In genomic region chr22:46736705-46737104, GRCh38 we compare ENCODE assay signal across 9 cellular contexts. TPM values are rescaled to one million over a fixed set of nuclear protein-coding genes. Genes with fewer than 3 reads are reported as not detected.
A peak's percentile ranks its signal among the peaks of the same experiment; 100 is the strongest.
DNase-seq lines count a peak whose midpoint lies in the region; ATAC-seq and TF ChIP-seq lines count a peak whose summit lies in the region.
"Had no signal": no experiment of that assay in that cellular context is flagged by ENCODE, and none has a peak within 500 bp of the region (broad histone marks: within the 10 kb centered on the region; RNA-seq: fewer than 3 reads in every experiment).

No MANE protein-coding gene starts in this region.

- H3K9me3 ChIP-seq in Caco-2 = no peaks in the 10 kb centered on the region
- no peaks in the 10 kb centered on the region for H3K9me3 ChIP-seq in Panc1 (ENCODE audit: control insufficient read depth, insufficient read depth, low read depth, low read length)
- no peaks in the 10 kb centered on the region for H3K9me3 ChIP-seq in ovary

- H3K9me3 Mint-ChIP-seq in Caco-2 (ENCODE audit: unreplicated experiment) = no peaks in the 10 kb centered on the region

- no peak for TF ChIP-seq EP300 in ovary (IDR thresholded peaks at IDR 0.05)

- H3K27ac Mint-ChIP-seq in Caco-2 (ENCODE audit: unreplicated experiment) = no peak overlapping the region

- no peaks in the 10 kb centered on the region for H3K27me3 Mint-ChIP-seq in Caco-2 (ENCODE audit: insufficient read depth, unreplicated experiment)

- DNase-seq in Caco-2 (no peak), Panc1 (ENCODE audit: low read depth, low spot score) (no peak), epithelial cell of proximal tubule (ENCODE audit: low read depth) (no peak), ovary (no peak), NCI-H2171 treated with DMSO at 0.1 percent for 48 hours (lab: John Stamatoyannopoulos, UW) (no peak), NCI-H1436 (lab: John Stamatoyannopoulos, UW) (no peak)
- no peak for DNase-seq in stimulated activated naive CD4-positive, alpha-beta T cell treated with Interleukin-2 at 50 U/mL for 16 hours (lab: John Stamatoyannopoulos, UW)
- no peak for DNase-seq in NK-92 treated with Interleukin-12 subunit alpha and Interleukin-12 subunit beta, amount 100 ng/mL, for 24 hours (lab: John Stamatoyannopoulos, UW)
- DNase-seq: effector CD8-positive, alpha-beta T cell had no signal

- CTCF ChIA-PET in Caco-2 (lab: Charles Lee) (no interaction called here), Panc1 (lab: Charles Lee) (no interaction called here)

- H3K36me3 ChIP-seq in Caco-2 (ENCODE audit: control insufficient read depth, insufficient read depth, low read length) (no peaks in the 10 kb centered on the region), Panc1 (ENCODE audit: control insufficient read depth, insufficient read depth, low read length) (no peaks in the 10 kb centered on the region; the same call in 1 of the 2 replicates), ovary (no peaks in the 10 kb centered on the region)

- no peak overlapping the region for H3K27ac ChIP-seq in Panc1 (ENCODE audit: low read length)
- H3K27ac ChIP-seq in ovary = peak overlapping the region in 1 of 2 donors; percentile 93

- H3K27me3 ChIP-seq in Caco-2 (replicated peaks; ENCODE audit: control insufficient read depth, insufficient read depth, low read length) (no peaks in the 10 kb centered on the region), Panc1 (ENCODE audit: control insufficient read depth, insufficient read depth, low read length) (no peaks in the 10 kb centered on the region), ovary (no peaks in the 10 kb centered on the region)

- H3K4me3 Mint-ChIP-seq in Caco-2 (ENCODE audit: unreplicated experiment) = peak overlapping the region; percentile 82

- H3K4me1 ChIP-seq in Caco-2 = peaks cover 16% of the 10 kb centered on the region
- H3K4me1 ChIP-seq in Panc1 (ENCODE audit: control insufficient read depth, insufficient read depth, low read length) = peaks cover 36% of the 10 kb centered on the region
- H3K4me1 ChIP-seq in ovary (ENCODE audit: insufficient read depth) = peaks cover 20% of the 10 kb centered on the region

- in situ Hi-C loops in Panc1 (cut with HindIII; ENCODE audit: low pct_unique_long_range_greater_than_20kb, low sequenced_read_pairs) = no loop called here

- H3K4me3 ChIP-seq in Caco-2 (ENCODE audit: low read depth, low read length) (no peak overlapping the region), Panc1 (ENCODE audit: low read depth in 2 of 2, low read length in 2 of 2) (peak overlapping the region; percentile 67 to 68), epithelial cell of proximal tubule (ENCODE audit: low read depth, low read length) (peak overlapping the region; percentile 62), ovary (peak overlapping the region; percentile 69)

- no peak for TF ChIP-seq POLR2A in ovary (IDR thresholded peaks at IDR 0.05)

- WGBS in ovary, 3 donors = 70 to 75% (median 73%) methylated on average over 8 of the region's 8 CpGs

- no peaks in the 10 kb centered on the region for H3K36me3 Mint-ChIP-seq in Caco-2 (ENCODE audit: insufficient read depth, unreplicated experiment)

- BruUV-seq in Caco-2 (replicated peaks; lab: Mats Ljungman, UMichigan) (no TSS peak), Panc1 (replicated peaks; lab: Mats Ljungman, UMichigan) (no TSS peak)

- POLR2A ChIA-PET in Caco-2 (lab: Charles Lee) (no interaction called here), Panc1 (lab: Charles Lee) (no interaction called here)

- H3K4me1 Mint-ChIP-seq in Caco-2 (ENCODE audit: low read depth, unreplicated experiment) = peaks cover 19% of the 10 kb centered on the region

- TF ChIP-seq CTCF in Caco-2 (IDR thresholded peaks at IDR 0.05; ENCODE audit: insufficient read depth in 1 of 2, low read depth in 1 of 2, low read length in 1 of 2, severe bottlenecking in 1 of 2, unreplicated experiment in 1 of 2) = no peak
- TF ChIP-seq CTCF in Panc1 (IDR thresholded peaks at IDR 0.05) = no peak
- no peak for TF ChIP-seq CTCF in epithelial cell of proximal tubule (conservative IDR thresholded peaks at IDR 0.05; ENCODE audit: low read depth, low read length)
- no peak for TF ChIP-seq CTCF in ovary (IDR thresholded peaks at IDR 0.05)

- intact Hi-C loops in Caco-2 (cut with micrococcal nuclease; ENCODE audit: unreplicated experiment) = no loop called here
- intact Hi-C loops in Panc1 (cut with micrococcal nuclease; ENCODE audit: unreplicated experiment) = no loop called here
- intact Hi-C loops in ovary (cut with DNase I) = no loop called here

- ATAC-seq in Panc1 = no peak

RNA-seq across cellular contexts. Expression of gene CERK, which starts 1.3 kb away (rescaled TPM):
- total RNA-seq in Caco-2 (2022) = 35.0 and 37.6 TPM in 2 replicates
- 30.9 TPM for total RNA-seq in Panc1 (2021; ENCODE audit: unreplicated experiment)
- polyA plus RNA-seq in Panc1 (2012; ENCODE audit: insufficient read length) = 24.0 TPM
- total RNA-seq in epithelial cell of proximal tubule = 22.6 and 40.9 TPM in 2 replicates
- 10 to 100 TPM; 30.3 to 71.1 (median 47.4) TPM for total RNA-seq in ovary
- 10 to 100 TPM; 27.1 to 27.6 TPM for polyA plus RNA-seq in ovary

RNA-seq across cellular contexts. Expression of gene TBC1D22A, which starts 25.7 kb away (rescaled TPM):
- total RNA-seq in Caco-2 (2022) (26.7 and 32.6 TPM in 2 replicates), Panc1 (2021; ENCODE audit: unreplicated experiment) (28.7 TPM), epithelial cell of proximal tubule (16.6 and 22.7 TPM in 2 replicates), ovary (10 to 100 TPM; 12.5 to 25.6 (median 19.1) TPM)
- polyA plus RNA-seq in Panc1 (2012; ENCODE audit: insufficient read length) = 35.6 TPM
- 10 to 100 TPM; 13.2 to 14.8 TPM for polyA plus RNA-seq in ovary
